ENCODE assay signal across 11 cellular contexts in the genomic region with DNA sequence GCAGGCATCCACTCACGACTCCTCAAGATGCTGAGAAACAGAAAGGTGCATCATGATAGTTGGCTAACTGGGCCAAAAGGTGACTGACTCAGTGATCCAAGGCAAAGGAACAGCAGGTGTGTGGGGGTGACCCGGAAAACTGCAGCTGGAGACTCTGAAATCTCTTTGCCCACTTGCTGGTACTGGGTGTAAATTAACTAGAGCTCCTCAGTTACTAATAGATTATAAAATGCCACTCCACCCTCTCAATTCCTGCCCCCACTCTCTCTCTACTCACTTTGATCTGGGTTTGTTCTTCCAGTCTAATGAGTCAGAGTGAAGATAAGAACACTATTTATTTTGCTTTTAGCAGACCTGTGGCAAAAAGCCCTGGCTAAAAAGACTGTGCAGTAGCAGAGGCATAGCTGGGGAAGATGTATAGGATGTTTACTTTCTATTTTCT. TPM values are rescaled to one million over a fixed set of nuclear protein-coding genes. Genes with fewer than 3 reads are reported as not detected.
DNase-seq lines count a peak whose midpoint lies in the region; ATAC-seq and TF ChIP-seq lines count a peak whose summit lies in the region.
"Had no signal": no experiment of that assay in that cellular context is flagged by ENCODE, and none has a peak within 500 bp of the region (broad histone marks: within the 10 kb centered on the region; RNA-seq: fewer than 3 reads in every experiment).

No MANE protein-coding gene starts in this region.

- no peaks in the 10 kb centered on the region for H3K9me3 Mint-ChIP-seq in activated naive CD8-positive, alpha-beta T cell treated with anti-CD3 and anti-CD28 coated beads, Interleukin-2, amount 50 U/mL, for 24 hours
- H3K9me3 Mint-ChIP-seq: natural killer cell treated with Interleukin-12 subunit alpha and Interleukin-12 subunit beta and Interleukin-15 and Interleukin-18, amount 100 ng/mL, for 72 hours had no signal

- no peaks in the 10 kb centered on the region for H3K36me3 Mint-ChIP-seq in activated naive CD8-positive, alpha-beta T cell treated with anti-CD3 and anti-CD28 coated beads, Interleukin-2, amount 50 U/mL, for 24 hours (ENCODE audit: low read depth)
- H3K36me3 Mint-ChIP-seq: natural killer cell treated with Interleukin-12 subunit alpha and Interleukin-12 subunit beta and Interleukin-15 and Interleukin-18, amount 100 ng/mL, for 72 hours had no signal

- H3K4me1 ChIP-seq in lower lobe of right lung = peaks cover 18% of the 10 kb centered on the region
- H3K4me1 ChIP-seq: HAP-1 had no signal

- in situ Hi-C loops in Caki2 (cut with HindIII; ENCODE audit: low pct_unique_long_range_greater_than_20kb, low sequenced_read_pairs) (no loop called here), G401 (cut with HindIII; ENCODE audit: low sequenced_read_pairs) (no loop called here)

- ATAC-seq in activated naive CD8-positive, alpha-beta T cell treated with anti-CD3 and anti-CD28 coated beads, Interleukin-2, amount 50 U/mL, for 24 hours = peak; percentile 47
- ATAC-seq in lower lobe of right lung (peak; percentile 41 to 85), GM18498 (IDR thresholded peaks at IDR 0.05; ENCODE audit: unreplicated experiment) (no peak)

- intact Hi-C loops in lower lobe of right lung (cut with DNase I) = no loop called here

- no peak overlapping the region for H3K4me3 ChIP-seq in lower lobe of right lung
- H3K4me3 ChIP-seq: HAP-1 had no signal

- no peaks in the 10 kb centered on the region for H3K27me3 ChIP-seq in lower lobe of right lung (ENCODE audit: low read depth)

- H3K9me3 ChIP-seq in lower lobe of right lung = no peaks in the 10 kb centered on the region
- H3K9me3 ChIP-seq: HAP-1 had no signal

- DNase-seq in Caki2 (ENCODE audit: low read depth) = peak; percentile 86
- DNase-seq in M059J (ENCODE audit: low read depth) = peak; percentile 83
- no peak for DNase-seq in activated naive CD8-positive, alpha-beta T cell treated with anti-CD3 and anti-CD28 coated beads, Interleukin-2, amount 50 U/mL, for 24 hours
- DNase-seq in lower lobe of right lung = no peak
- DNase-seq in stimulated activated CD4-positive, alpha-beta T cell treated with anti-CD3 and anti-CD28 coated beads, Interleukin-12 subunit alpha, Interleukin-12 subunit beta, amount 100 ng/mL, for 4 hours = no peak
- DNase-seq in G401 (ENCODE audit: low spot score) = no peak
- DNase-seq in GOT3 (lab: John Stamatoyannopoulos, UW) = no peak
- DNase-seq: effector CD8-positive, alpha-beta T cell had no signal

- no peak overlapping the region for H3K4me3 Mint-ChIP-seq in activated naive CD8-positive, alpha-beta T cell treated with anti-CD3 and anti-CD28 coated beads, Interleukin-2, amount 50 U/mL, for 24 hours
- H3K4me3 Mint-ChIP-seq: natural killer cell treated with Interleukin-12 subunit alpha and Interleukin-12 subunit beta and Interleukin-15 and Interleukin-18, amount 100 ng/mL, for 72 hours had no signal

- H3K36me3 ChIP-seq in lower lobe of right lung = no peaks in the 10 kb centered on the region
- H3K36me3 ChIP-seq: HAP-1 had no signal

- no peak for TF ChIP-seq CTCF in lower lobe of right lung (IDR thresholded peaks at IDR 0.05)

- H3K27ac ChIP-seq in lower lobe of right lung = no peak overlapping the region

- H3K27me3 Mint-ChIP-seq in activated naive CD8-positive, alpha-beta T cell treated with anti-CD3 and anti-CD28 coated beads, Interleukin-2, amount 50 U/mL, for 24 hours = no peaks in the 10 kb centered on the region

- no peak overlapping the region for H3K27ac Mint-ChIP-seq in activated naive CD8-positive, alpha-beta T cell treated with anti-CD3 and anti-CD28 coated beads, Interleukin-2, amount 50 U/mL, for 24 hours
- H3K27ac Mint-ChIP-seq: natural killer cell treated with Interleukin-12 subunit alpha and Interleukin-12 subunit beta and Interleukin-15 and Interleukin-18, amount 100 ng/mL, for 72 hours had no signal

- peaks cover 21% of the 10 kb centered on the region for H3K4me1 Mint-ChIP-seq in activated naive CD8-positive, alpha-beta T cell treated with anti-CD3 and anti-CD28 coated beads, Interleukin-2, amount 50 U/mL, for 24 hours

RNA-seq across cellular contexts. Expression of a gene that starts 7.2 kb away (rescaled TPM):
- total RNA-seq in Caki2 (2014; rRNA removed; shearing (Covaris generic); ENCODE audit: low replicate concordance) = 27.1 and 33.3 TPM in 2 replicates
- 35.5 and 40.6 TPM in 2 replicates for total RNA-seq in M059J (2014; rRNA removed; shearing (Covaris generic))
- 22.8 TPM for total RNA-seq in lower lobe of right lung
- total RNA-seq in G401 (2014; rRNA removed; shearing (Covaris generic)) = 64.4 and 74.0 TPM in 2 replicates

RNA-seq across cellular contexts. Expression of a gene that starts 30.5 kb away (rescaled TPM):
- total RNA-seq in Caki2 (2014; rRNA removed; shearing (Covaris generic); ENCODE audit: low replicate concordance) = not detected in 2 replicates
- total RNA-seq in M059J (2014; rRNA removed; shearing (Covaris generic)) = not detected in 2 replicates
- not detected for total RNA-seq in lower lobe of right lung
- not detected in 2 replicates for total RNA-seq in G401 (2014; rRNA removed; shearing (Covaris generic))
- total RNA-seq: natural killer cell treated with Interleukin-12 subunit alpha and Interleukin-12 subunit beta and Interleukin-15 and Interleukin-18, amount 100 ng/mL, for 72 hours had no signal

Comparison
In these comparisons a context has a peak if more than half of its experiments do, and no peak if none do; other contexts are left out.
1. DNase-seq: peak in Caki2 (single experiment) and M059J (single experiment); none in activated naive CD8-positive, alpha-beta T cell treated with anti-CD3 and anti-CD28 coated beads, Interleukin-2, amount 50 U/mL, for 24 hours (single experiment), lower lobe of right lung (single experiment), stimulated activated CD4-positive, alpha-beta T cell treated with anti-CD3 and anti-CD28 coated beads, Interleukin-12 subunit alpha, Interleukin-12 subunit beta, amount 100 ng/mL, for 4 hours (single experiment), G401 (single experiment) and GOT3 (single experiment).